Comparison of ENCODE assay signal across 9 cellular contexts in genomic region chr2:10057231-10058107, GRCh38. TPM values are rescaled to one million over a fixed set of nuclear protein-coding genes. Genes with fewer than 3 reads are reported as not detected.
DNase-seq lines count a peak whose midpoint lies in the region; ATAC-seq and TF ChIP-seq lines count a peak whose summit lies in the region.
"Had no signal": no experiment of that assay in that cellular context is flagged by ENCODE, and none has a peak within 500 bp of the region (broad histone marks: within the 10 kb centered on the region; RNA-seq: fewer than 3 reads in every experiment).

No MANE protein-coding gene starts in this region.

- H3K9me3 ChIP-seq in Panc1 (ENCODE audit: control insufficient read depth, insufficient read depth, low read depth, low read length) (no peaks in the 10 kb centered on the region), mucosa of rectum (ENCODE audit: control insufficient read depth in 2 of 2, low read length in 2 of 2) (no peaks in the 10 kb centered on the region)

- no peaks in the 10 kb centered on the region for H3K36me3 Mint-ChIP-seq in endothelial cell (ENCODE audit: low read depth, unreplicated experiment)

- ATAC-seq in Panc1 (peak; percentile 73), GM19328 (IDR thresholded peaks at IDR 0.05; ENCODE audit: unreplicated experiment) (no peak)

- H3K27me3 Mint-ChIP-seq in endothelial cell (ENCODE audit: unreplicated experiment) = peaks cover 6% of the 10 kb centered on the region

- H3K27ac Mint-ChIP-seq in endothelial cell (ENCODE audit: unreplicated experiment) = peak overlapping the region; percentile 75

- H3K4me1 Mint-ChIP-seq in endothelial cell (ENCODE audit: unreplicated experiment) = peaks cover 23% of the 10 kb centered on the region

- TF ChIP-seq CTCF in Panc1 (IDR thresholded peaks at IDR 0.05) (no peak), endothelial cell (IDR thresholded peaks at IDR 0.05; ENCODE audit: unreplicated experiment) (no peak)

- CTCF ChIA-PET in Panc1 (lab: Charles Lee) = interaction anchor here (0.6 to 2.1 kb wide), 3 partner anchors 15 to 221 kb away, joined by 3 to 10 read pairs (median 9); no protein-coding TSS in a partner anchor

- TSS peak; percentile 67 for BruUV-seq in Panc1 (replicated peaks; lab: Mats Ljungman, UMichigan)

- peak overlapping the region; percentile 75 for H3K27ac ChIP-seq in Panc1 (ENCODE audit: low read length)
- peak overlapping the region; percentile 58 to 71 for H3K27ac ChIP-seq in mucosa of rectum (ENCODE audit: low read depth in 2 of 2, low read length in 2 of 2)
- H3K27ac ChIP-seq: 22Rv1 had no signal

- no peaks in the 10 kb centered on the region for H3K9me3 Mint-ChIP-seq in endothelial cell (ENCODE audit: unreplicated experiment)

- peak overlapping the region; percentile 60 for H3K4me3 Mint-ChIP-seq in endothelial cell (ENCODE audit: unreplicated experiment)

- DNase-seq in DMS 273 (lab: John Stamatoyannopoulos, UW; ENCODE audit: unreplicated experiment) (peak; percentile 80), DMS 273 treated with DMSO at 0.1 percent for 48 hours (lab: John Stamatoyannopoulos, UW) (no peak), Panc1 (ENCODE audit: low read depth, low spot score) (no peak), endothelial cell (ENCODE audit: low spot score) (peak; percentile 61)
- DNase-seq in activated CD4-positive, CD25-positive, alpha-beta regulatory T cell treated with anti-CD3 and anti-CD28 coated beads, Interleukin-2, amount 50 U/mL, for 72 hours = no peak
- no peak for DNase-seq in activated naive CD4-positive, alpha-beta T cell treated with Interleukin-2 at 50 U/mL for 16 hours

- POLR2A ChIA-PET in Panc1 (lab: Charles Lee) = interaction anchor here (0.6 kb wide), 1 partner anchor 284 kb away, joined by 3 read pairs; no protein-coding TSS in a partner anchor

- peaks cover 12% of the 10 kb centered on the region for H3K36me3 ChIP-seq in Panc1 (ENCODE audit: control insufficient read depth, insufficient read depth, low read length)
- peaks cover 11 to 13% of the 10 kb centered on the region in 2 donors for H3K36me3 ChIP-seq in mucosa of rectum (ENCODE audit: control insufficient read depth in 2 of 2, insufficient read depth in 2 of 2, low read length in 2 of 2)

- peak overlapping the region; percentile 17 to 51 for H3K9ac ChIP-seq in mucosa of rectum (ENCODE audit: low read depth in 1 of 2, low read length in 2 of 2)

- H3K27me3 ChIP-seq in Panc1 (ENCODE audit: control insufficient read depth, insufficient read depth, low read length) (no peaks in the 10 kb centered on the region), mucosa of rectum (ENCODE audit: control insufficient read depth in 2 of 2, insufficient read depth in 2 of 2, low read length in 2 of 2) (no peaks in the 10 kb centered on the region)

- in situ Hi-C loops in Panc1 (cut with HindIII; ENCODE audit: low pct_unique_long_range_greater_than_20kb, low sequenced_read_pairs) = no loop called here

- intact Hi-C loops in Panc1 (cut with micrococcal nuclease; ENCODE audit: unreplicated experiment) = no loop called here

- H3K4me1 ChIP-seq in Panc1 (ENCODE audit: control insufficient read depth, insufficient read depth, low read length) (peaks cover 19% of the 10 kb centered on the region), mucosa of rectum (ENCODE audit: control insufficient read depth in 2 of 2, insufficient read depth in 2 of 2, low read length in 2 of 2) (peaks cover 0 to 14% of the 10 kb centered on the region in 2 donors)

- H3K4me3 ChIP-seq in Panc1 (ENCODE audit: low read depth in 2 of 2, low read length in 2 of 2) (peak overlapping the region; percentile 29 to 44), mucosa of rectum (ENCODE audit: low read length in 2 of 2) (peak overlapping the region; percentile 56 to 57)

RNA-seq across cellular contexts. Expression of gene KLF11, which starts 14.1 kb away (rescaled TPM):
- total RNA-seq in Panc1 (2021; ENCODE audit: unreplicated experiment) (23.7 TPM), endothelial cell (ENCODE audit: unreplicated experiment) (8.2 TPM)
- polyA plus RNA-seq in Panc1 (2012; ENCODE audit: insufficient read length) = 14.0 TPM

RNA-seq across cellular contexts. Expression of gene CYS1, which starts 22.7 kb away (rescaled TPM):
- total RNA-seq in Panc1 (2021; ENCODE audit: unreplicated experiment) (20.4 TPM), endothelial cell (ENCODE audit: unreplicated experiment) (7.3 TPM)
- 28.5 TPM for polyA plus RNA-seq in Panc1 (2012; ENCODE audit: insufficient read length)

Comparison
In these comparisons a context has a peak if more than half of its experiments do, and no peak if none do; other contexts are left out.
1. DNase-seq: peak in DMS 273 (single experiment) and endothelial cell (single experiment); none in DMS 273 treated with DMSO at 0.1 percent for 48 hours (single experiment), Panc1 (single experiment), activated CD4-positive, CD25-positive, alpha-beta regulatory T cell treated with anti-CD3 and anti-CD28 coated beads, Interleukin-2, amount 50 U/mL, for 72 hours (single experiment) and activated naive CD4-positive, alpha-beta T cell treated with Interleukin-2 at 50 U/mL for 16 hours (single experiment).